In the genomic region with DNA sequence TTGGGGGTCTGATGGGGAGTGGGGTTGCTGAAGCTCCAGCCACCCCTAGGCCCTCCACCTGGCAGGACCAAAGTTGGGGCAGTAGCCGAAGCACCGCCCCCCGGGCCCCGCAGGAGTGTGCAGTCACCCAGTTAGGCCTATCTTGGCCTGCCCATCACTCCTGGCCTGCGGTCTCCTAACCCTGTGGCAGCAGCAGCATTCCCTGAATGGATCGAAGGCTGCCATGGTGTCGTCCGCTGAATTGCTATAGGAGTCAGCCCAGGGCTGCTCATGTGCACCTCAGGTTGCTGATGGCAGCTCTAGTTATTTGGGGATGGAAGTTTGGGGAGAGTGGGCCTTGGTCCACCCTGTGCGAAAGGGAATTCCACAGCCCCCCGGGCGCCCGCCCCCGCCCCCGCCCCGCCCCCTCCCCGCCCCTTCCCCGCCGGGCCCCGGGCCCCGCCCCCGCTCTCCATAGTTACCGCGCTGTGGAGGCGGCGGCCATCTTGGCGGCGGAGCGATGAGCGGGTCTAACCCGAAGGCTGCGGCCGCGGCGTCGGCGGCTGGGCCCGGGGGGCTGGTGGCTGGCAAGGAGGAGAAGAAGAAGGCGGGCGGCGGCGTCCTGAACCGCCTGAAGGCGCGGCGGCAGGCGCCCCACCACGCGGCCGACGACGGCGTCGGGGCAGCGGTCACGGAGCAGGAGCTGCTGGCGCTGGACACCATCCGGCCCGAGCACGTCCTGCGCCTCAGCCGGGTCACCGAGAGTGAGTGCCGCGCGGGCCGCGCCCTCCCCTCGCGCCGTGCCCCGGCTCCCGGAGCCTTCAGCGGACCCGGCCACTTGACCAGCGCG, we compare ENCODE assay signal across 8 cellular contexts. TPM values are rescaled to one million over a fixed set of nuclear protein-coding genes. Genes with fewer than 3 reads are reported as not detected.
DNase-seq lines count a peak whose midpoint lies in the region; ATAC-seq and TF ChIP-seq lines count a peak whose summit lies in the region.

A gene (plus strand): TSS at position 483 of the 829 bp plus-strand sequence. CDS start 17 bp downstream, at position 500.

- in situ Hi-C loops in KBM-7 (cut with MboI; ENCODE audit: low pct_unique_long_range_greater_than_20kb, low sequenced_read_pairs): no loop called here

- no peak for TF ChIP-seq CTCF in type B pancreatic cell (conservative IDR thresholded peaks at IDR 0.05)

- DNase-seq in COR-L47 (lab: John Stamatoyannopoulos, UW) (peak; percentile 54), KBM-7 (peak; percentile 47), T-helper 1 cell (peak; percentile 51 to 78 (median 66)), left cardiac atrium (peak; percentile 85), posterior vena cava (ENCODE audit: low spot score) (peak; percentile 93), type B pancreatic cell (ENCODE audit: extremely low spot score, unreplicated experiment) (peak; percentile 80)
- DNase-seq in activated naive CD8-positive, alpha-beta T cell treated with anti-CD3 and anti-CD28 coated beads, Interleukin-2, amount 50 U/mL, for 24 hours: peak; percentile 79

- no peaks in the 10 kb centered on the region for H3K27me3 Mint-ChIP-seq in activated naive CD8-positive, alpha-beta T cell treated with anti-CD3 and anti-CD28 coated beads, Interleukin-2, amount 50 U/mL, for 24 hours
- no peaks in the 10 kb centered on the region for H3K27me3 Mint-ChIP-seq in type B pancreatic cell

- H3K4me3 Mint-ChIP-seq in activated naive CD8-positive, alpha-beta T cell treated with anti-CD3 and anti-CD28 coated beads, Interleukin-2, amount 50 U/mL, for 24 hours: peak within 1 kb of the TSS; percentile 84
- peak within 1 kb of the TSS; percentile 89 for H3K4me3 Mint-ChIP-seq in type B pancreatic cell

- no peaks in the 10 kb centered on the region for H3K9me3 Mint-ChIP-seq in activated naive CD8-positive, alpha-beta T cell treated with anti-CD3 and anti-CD28 coated beads, Interleukin-2, amount 50 U/mL, for 24 hours
- H3K9me3 Mint-ChIP-seq in type B pancreatic cell: no peaks in the 10 kb centered on the region

- peaks cover 19% of the 10 kb centered on the region for H3K36me3 Mint-ChIP-seq in activated naive CD8-positive, alpha-beta T cell treated with anti-CD3 and anti-CD28 coated beads, Interleukin-2, amount 50 U/mL, for 24 hours (ENCODE audit: low read depth)
- H3K36me3 Mint-ChIP-seq in type B pancreatic cell: peaks cover 6% of the 10 kb centered on the region

- peak; percentile 69 for ATAC-seq in GM21390 (IDR thresholded peaks at IDR 0.05; ENCODE audit: unreplicated experiment)
- ATAC-seq in activated naive CD8-positive, alpha-beta T cell treated with anti-CD3 and anti-CD28 coated beads, Interleukin-2, amount 50 U/mL, for 24 hours: peak; percentile 62
- peak; percentile 94 to 95 for ATAC-seq in left cardiac atrium

- intact Hi-C loops in left cardiac atrium (cut with DNase I) (no loop called here), posterior vena cava (cut with DNase I) (loop anchor here (2.0 to 5.0 kb wide), 4 partner anchors 23 to 128 kb away; a partner anchor contains a TSS)

- peak within 1 kb of the TSS; percentile 77 for H3K27ac Mint-ChIP-seq in activated naive CD8-positive, alpha-beta T cell treated with anti-CD3 and anti-CD28 coated beads, Interleukin-2, amount 50 U/mL, for 24 hours
- H3K27ac Mint-ChIP-seq in type B pancreatic cell: peak within 1 kb of the TSS; percentile 63

- peaks cover 29% of the 10 kb centered on the region for H3K4me1 Mint-ChIP-seq in activated naive CD8-positive, alpha-beta T cell treated with anti-CD3 and anti-CD28 coated beads, Interleukin-2, amount 50 U/mL, for 24 hours
- H3K4me1 Mint-ChIP-seq in type B pancreatic cell (ENCODE audit: unreplicated experiment): peaks cover 36% of the 10 kb centered on the region

RNA-seq across cellular contexts. Expression of the gene that starts here (rescaled TPM):
- total RNA-seq in left cardiac atrium (10 to 100 TPM; 14.2 to 18.2 TPM), posterior vena cava (10 to 100 TPM; 20.6 to 21.3 TPM), type B pancreatic cell (ENCODE audit: low replicate concordance) (39.2 and 57.2 TPM in 2 replicates)

Comparison
In these comparisons a context has a peak if more than half of its experiments do, and no peak if none do; other contexts are left out.
1. Peak in every context shown above with its lines: DNase-seq and ATAC-seq.
2. intact Hi-C loops: an anchor here in posterior vena cava (2.0 to 5.0 kb wide); none called in left cardiac atrium.